ENCODE assay signal across 25 cellular contexts in genomic region chr1:111585461-111586100, GRCh38. TPM values are rescaled to one million over a fixed set of nuclear protein-coding genes. Genes with fewer than 3 reads are reported as not detected.
DNase-seq lines count a peak whose midpoint lies in the region; ATAC-seq, FAIRE-seq and TF ChIP-seq lines count a peak whose summit lies in the region.
"Had no signal": no experiment of that assay in that cellular context is flagged by ENCODE, and none has a peak within 500 bp of the region (broad histone marks: within the 10 kb centered on the region; RNA-seq: fewer than 3 reads in every experiment).

No MANE protein-coding gene starts in this region.

- H3K4me3 Mint-ChIP-seq in astrocyte (ENCODE audit: unreplicated experiment), result peak overlapping the region; percentile 31
- H3K4me3 Mint-ChIP-seq: CD4-positive, alpha-beta memory T cell; IgD-negative memory B cell had no signal

- no peaks in the 10 kb centered on the region for H3K9me3 Mint-ChIP-seq in astrocyte (ENCODE audit: unreplicated experiment)
- H3K9me3 Mint-ChIP-seq: CD4-positive, alpha-beta memory T cell; IgD-negative memory B cell had no signal

- H3K27me3 ChIP-seq in astrocyte (ENCODE audit: insufficient read depth, low read length) (no peaks in the 10 kb centered on the region), parathyroid adenoma (ENCODE audit: control insufficient read depth, insufficient read depth, low read length) (no peaks in the 10 kb centered on the region), tibial artery (no peaks in the 10 kb centered on the region)
- H3K27me3 ChIP-seq: BLaER1 treated with 17β-estradiol and CSF1 and Interleukin-3, amounts not matched to agents 10 nM and 100 nM had no signal

- no peak overlapping the region for H3K27ac Mint-ChIP-seq in astrocyte (ENCODE audit: unreplicated experiment)

- H3K4me1 Mint-ChIP-seq in astrocyte (ENCODE audit: low read depth, unreplicated experiment), result peaks cover 3% of the 10 kb centered on the region

- H3K36me3 Mint-ChIP-seq in astrocyte (ENCODE audit: low read depth, unreplicated experiment), result no peaks in the 10 kb centered on the region
- H3K36me3 Mint-ChIP-seq: CD4-positive, alpha-beta memory T cell; IgD-negative memory B cell had no signal

- no peak overlapping the region for H3K9ac ChIP-seq in astrocyte (ENCODE audit: low read length)
- H3K9ac ChIP-seq in parathyroid adenoma, result no peak overlapping the region
- H3K9ac ChIP-seq: BLaER1 treated with 17β-estradiol and CSF1 and Interleukin-3, amounts not matched to agents 10 nM and 100 nM had no signal

- H3K36me3 ChIP-seq in astrocyte (ENCODE audit: insufficient read depth, low read length) (no peaks in the 10 kb centered on the region), parathyroid adenoma (ENCODE audit: control insufficient read depth, insufficient read depth, low read length) (no peaks in the 10 kb centered on the region), tibial artery (no peaks in the 10 kb centered on the region)
- H3K36me3 ChIP-seq: BLaER1 treated with 17β-estradiol and CSF1 and Interleukin-3, amounts not matched to agents 10 nM and 100 nM had no signal

- no peaks in the 10 kb centered on the region for H3K27me3 Mint-ChIP-seq in astrocyte (ENCODE audit: low read depth, unreplicated experiment)
- H3K27me3 Mint-ChIP-seq: CD4-positive, alpha-beta memory T cell; IgD-negative memory B cell had no signal

- H3K4me2 ChIP-seq in astrocyte (ENCODE audit: low read length) (no peak overlapping the region), parathyroid adenoma (ENCODE audit: low read length) (peak overlapping the region; percentile 1)
- H3K4me2 ChIP-seq: BLaER1 treated with 17β-estradiol and CSF1 and Interleukin-3, amounts not matched to agents 10 nM and 100 nM had no signal

- H3K79me2 ChIP-seq in astrocyte (ENCODE audit: insufficient read depth, low read length) (no peaks in the 10 kb centered on the region), parathyroid adenoma (no peaks in the 10 kb centered on the region)

- intact Hi-C loops in tibial artery (cut with DNase I; ENCODE audit: low total_unique reads), result no loop called here

- no peaks in the 10 kb centered on the region for H3K9me3 ChIP-seq in astrocyte (ENCODE audit: insufficient read depth, low read depth, low read length)
- no peaks in the 10 kb centered on the region for H3K9me3 ChIP-seq in parathyroid adenoma (ENCODE audit: control insufficient read depth, low read length)
- no peaks in the 10 kb centered on the region for H3K9me3 ChIP-seq in tibial artery
- H3K9me3 ChIP-seq: BLaER1 treated with 17β-estradiol and CSF1 and Interleukin-3, amounts not matched to agents 10 nM and 100 nM; Caco-2 had no signal

- TF ChIP-seq CTCF in astrocyte (IDR thresholded peaks at IDR 0.05; ENCODE audit: insufficient read depth, low read depth, low read length) (no peak), parathyroid adenoma (IDR thresholded peaks at IDR 0.05) (no peak), tibial artery (IDR thresholded peaks at IDR 0.05) (no peak)

- H4K20me1 ChIP-seq in astrocyte (ENCODE audit: insufficient read depth, low read length), result no peaks in the 10 kb centered on the region
- H4K20me1 ChIP-seq: BLaER1 treated with 17β-estradiol and CSF1 and Interleukin-3, amounts not matched to agents 10 nM and 100 nM had no signal

- no peak overlapping the region for H3K27ac ChIP-seq in astrocyte (ENCODE audit: low read depth, low read length)
- H3K27ac ChIP-seq in parathyroid adenoma, result no peak overlapping the region
- no peak overlapping the region for H3K27ac ChIP-seq in tibial artery
- H3K27ac ChIP-seq: BLaER1 treated with 17β-estradiol and CSF1 and Interleukin-3, amounts not matched to agents 10 nM and 100 nM had no signal

- no peak overlapping the region for H3K4me3 ChIP-seq in astrocyte (ENCODE audit: insufficient read depth, low read depth, low read length)
- no peak overlapping the region for H3K4me3 ChIP-seq in parathyroid adenoma (ENCODE audit: low read depth, low read length)
- no peak overlapping the region for H3K4me3 ChIP-seq in tibial artery
- H3K4me3 ChIP-seq: BLaER1 treated with 17β-estradiol and CSF1 and Interleukin-3, amounts not matched to agents 10 nM and 100 nM had no signal

- FAIRE-seq in astrocyte (lab: Jason Lieb, UNC), result no peak

- H2AFZ ChIP-seq in astrocyte (ENCODE audit: low read depth, low read length), result no peak overlapping the region
- H2AFZ ChIP-seq in parathyroid adenoma, result no peak overlapping the region

- DNase-seq in activated CD4-positive, CD25-positive, alpha-beta regulatory T cell treated with anti-CD3 and anti-CD28 coated beads, Interleukin-2, amount 50 U/mL, for 72 hours, result no peak
- peak; percentile 44 for DNase-seq in RKO (ENCODE audit: low spot score)
- no peak for DNase-seq in astrocyte (ENCODE audit: low read depth)
- no peak for DNase-seq in tibial artery
- DNase-seq: 8988T; Caco-2; CD4-positive, alpha-beta memory T cell; DMS 273 treated with DMSO at 0.1 percent for 48 hours; DND-41; GOT3; MV-4-11; NCI-H1105 treated with DMSO at 0.1 percent for 48 hours; NCI-H2029 treated with DMSO at 0.1 percent for 48 hours; NCI-H226; NCI-H524; NCI-H774; OCI-M1; RPMI8226; SHP77 had no signal

- ATAC-seq in activated CD4-positive, CD25-positive, alpha-beta regulatory T cell treated with anti-CD3 and anti-CD28 coated beads, Interleukin-2, amount 50 U/mL, for 24 hours, result peak; percentile 33 to 46
- ATAC-seq in HG03571 (IDR thresholded peaks at IDR 0.05; ENCODE audit: unreplicated experiment) (no peak), HG03108 (IDR thresholded peaks at IDR 0.05; ENCODE audit: unreplicated experiment) (no peak)

- H3K4me1 ChIP-seq in astrocyte (ENCODE audit: insufficient read depth, low read length) (no peaks in the 10 kb centered on the region), parathyroid adenoma (peaks cover 14% of the 10 kb centered on the region), tibial artery (peaks cover 0 to 6% (median 0%) of the 10 kb centered on the region in 4 donors)

RNA-seq across cellular contexts. Expression of gene RAP1A, which starts 34.0 kb away (rescaled TPM):
- total RNA-seq in astrocyte, result 63.9 and 66.6 TPM in 2 replicates

Comparison
In these comparisons a context has a peak if more than half of its experiments do, and no peak if none do; other contexts are left out.
1. ATAC-seq: peak in activated CD4-positive, CD25-positive, alpha-beta regulatory T cell treated with anti-CD3 and anti-CD28 coated beads, Interleukin-2, amount 50 U/mL, for 24 hours (2 of 2); none in HG03571 (single experiment) and HG03108 (single experiment).